ENCODE assay signal across 1 cellular context in genomic region chr16:88543230-88543813, GRCh38.
TF ChIP-seq lines count a peak whose summit lies in the region.

No MANE protein-coding gene starts in this region.

TF ChIP-seq in K562, 482 proteins besides CTCF, POLR2A, EP300 and RAD21 (continued from another document and continues in another):
- TF ChIP-seq, protein P1, sequence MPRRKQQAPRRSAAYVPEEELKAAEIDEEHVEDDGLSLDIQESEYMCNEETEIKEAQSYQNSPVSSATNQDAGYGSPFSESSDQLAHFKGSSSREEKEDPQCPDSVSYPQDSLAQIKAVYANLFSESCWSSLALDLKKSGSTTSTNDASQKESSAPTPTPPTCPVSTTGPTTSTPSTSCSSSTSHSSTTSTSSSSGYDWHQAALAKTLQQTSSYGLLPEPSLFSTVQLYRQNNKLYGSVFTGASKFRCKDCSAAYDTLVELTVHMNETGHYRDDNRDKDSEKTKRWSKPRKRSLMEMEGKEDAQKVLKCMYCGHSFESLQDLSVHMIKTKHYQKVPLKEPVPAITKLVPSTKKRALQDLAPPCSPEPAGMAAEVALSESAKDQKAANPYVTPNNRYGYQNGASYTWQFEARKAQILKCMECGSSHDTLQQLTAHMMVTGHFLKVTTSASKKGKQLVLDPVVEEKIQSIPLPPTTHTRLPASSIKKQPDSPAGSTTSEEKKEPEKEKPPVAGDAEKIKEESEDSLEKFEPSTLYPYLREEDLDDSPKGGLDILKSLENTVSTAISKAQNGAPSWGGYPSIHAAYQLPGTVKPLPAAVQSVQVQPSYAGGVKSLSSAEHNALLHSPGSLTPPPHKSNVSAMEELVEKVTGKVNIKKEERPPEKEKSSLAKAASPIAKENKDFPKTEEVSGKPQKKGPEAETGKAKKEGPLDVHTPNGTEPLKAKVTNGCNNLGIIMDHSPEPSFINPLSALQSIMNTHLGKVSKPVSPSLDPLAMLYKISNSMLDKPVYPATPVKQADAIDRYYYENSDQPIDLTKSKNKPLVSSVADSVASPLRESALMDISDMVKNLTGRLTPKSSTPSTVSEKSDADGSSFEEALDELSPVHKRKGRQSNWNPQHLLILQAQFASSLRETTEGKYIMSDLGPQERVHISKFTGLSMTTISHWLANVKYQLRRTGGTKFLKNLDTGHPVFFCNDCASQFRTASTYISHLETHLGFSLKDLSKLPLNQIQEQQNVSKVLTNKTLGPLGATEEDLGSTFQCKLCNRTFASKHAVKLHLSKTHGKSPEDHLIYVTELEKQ (CRISPR knock-in tag; IDR thresholded peaks at IDR 0.05): no peak
- no peak for TF ChIP-seq NCOA2 (IDR thresholded peaks at IDR 0.05; ENCODE audit: partially characterized antibody in 2 of 2)
- no peak for TF ChIP-seq ZBTB1 (CRISPR knock-in tag; IDR thresholded peaks at IDR 0.05; ENCODE audit: borderline replicate concordance, low read depth)
- no peak for TF ChIP-seq TEAD2 (tag; IDR thresholded peaks at IDR 0.05)
- TF ChIP-seq NBN (IDR thresholded peaks at IDR 0.05; ENCODE audit: low read depth): 0 out of 2 replicates have a peak, but pooled peaks have one; percentile 57
- no peak for TF ChIP-seq TEAD4 (IDR thresholded peaks at IDR 0.05; ENCODE audit: low read length)
- no peak for TF ChIP-seq TEAD4 (CRISPR knock-in tag; IDR thresholded peaks at IDR 0.05; ENCODE audit: borderline replicate concordance)
- TF ChIP-seq, protein P2, sequence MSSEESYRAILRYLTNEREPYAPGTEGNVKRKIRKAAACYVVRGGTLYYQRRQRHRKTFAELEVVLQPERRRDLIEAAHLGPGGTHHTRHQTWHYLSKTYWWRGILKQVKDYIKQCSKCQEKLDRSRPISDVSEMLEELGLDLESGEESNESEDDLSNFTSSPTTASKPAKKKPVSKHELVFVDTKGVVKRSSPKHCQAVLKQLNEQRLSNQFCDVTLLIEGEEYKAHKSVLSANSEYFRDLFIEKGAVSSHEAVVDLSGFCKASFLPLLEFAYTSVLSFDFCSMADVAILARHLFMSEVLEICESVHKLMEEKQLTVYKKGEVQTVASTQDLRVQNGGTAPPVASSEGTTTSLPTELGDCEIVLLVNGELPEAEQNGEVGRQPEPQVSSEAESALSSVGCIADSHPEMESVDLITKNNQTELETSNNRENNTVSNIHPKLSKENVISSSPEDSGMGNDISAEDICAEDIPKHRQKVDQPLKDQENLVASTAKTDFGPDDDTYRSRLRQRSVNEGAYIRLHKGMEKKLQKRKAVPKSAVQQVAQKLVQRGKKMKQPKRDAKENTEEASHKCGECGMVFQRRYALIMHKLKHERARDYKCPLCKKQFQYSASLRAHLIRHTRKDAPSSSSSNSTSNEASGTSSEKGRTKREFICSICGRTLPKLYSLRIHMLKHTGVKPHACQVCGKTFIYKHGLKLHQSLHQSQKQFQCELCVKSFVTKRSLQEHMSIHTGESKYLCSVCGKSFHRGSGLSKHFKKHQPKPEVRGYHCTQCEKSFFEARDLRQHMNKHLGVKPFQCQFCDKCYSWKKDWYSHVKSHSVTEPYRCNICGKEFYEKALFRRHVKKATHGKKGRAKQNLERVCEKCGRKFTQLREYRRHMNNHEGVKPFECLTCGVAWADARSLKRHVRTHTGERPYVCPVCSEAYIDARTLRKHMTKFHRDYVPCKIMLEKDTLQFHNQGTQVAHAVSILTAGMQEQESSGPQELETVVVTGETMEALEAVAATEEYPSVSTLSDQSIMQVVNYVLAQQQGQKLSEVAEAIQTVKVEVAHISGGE (CRISPR knock-in tag; IDR thresholded peaks at IDR 0.05): no peak
- no peak for TF ChIP-seq TCF7L2 (IDR thresholded peaks at IDR 0.05; ENCODE audit: low read depth, low read length)
- no peak for TF ChIP-seq ZNF239 (CRISPR knock-in tag; IDR thresholded peaks at IDR 0.05)
- TF ChIP-seq MAFF (IDR thresholded peaks at IDR 0.05; ENCODE audit: low read length): no peak
- no peak for TF ChIP-seq ZNF507 (tag; conservative IDR thresholded peaks at IDR 0.05)
- no peak for TF ChIP-seq COPS2 (conservative IDR thresholded peaks at IDR 0.05)
- TF ChIP-seq GABPA (tag; conservative IDR thresholded peaks at IDR 0.05; ENCODE audit: low read depth): no peak
- no peak for TF ChIP-seq MBD2 (IDR thresholded peaks at IDR 0.05; ENCODE audit: borderline replicate concordance, low read depth)
- 0 out of 4 replicates have a peak, but pooled peaks of 1 of the 2 experiments have one; percentile 40 for TF ChIP-seq FOXK2 (conservative IDR thresholded peaks at IDR 0.05 in 1 of 2, IDR thresholded peaks at IDR 0.05 in 1 of 2; ENCODE audit: low read depth in 2 of 2)
- TF ChIP-seq RBM15 (IDR thresholded peaks at IDR 0.05; ENCODE audit: insufficient read depth, low read length): no peak
- no peak for TF ChIP-seq ZNF277 (CRISPR knock-in tag; IDR thresholded peaks at IDR 0.05; ENCODE audit: borderline replicate concordance)
- TF ChIP-seq ZFPM2 (CRISPR knock-in tag; IDR thresholded peaks at IDR 0.05): no peak
- TF ChIP-seq HDAC8 (tag; IDR thresholded peaks at IDR 0.05): no peak
- TF ChIP-seq L3MBTL2 (IDR thresholded peaks at IDR 0.05): no peak
- TF ChIP-seq ZNF12 (CRISPR knock-in tag; IDR thresholded peaks at IDR 0.05): no peak
- TF ChIP-seq, protein P3, sequence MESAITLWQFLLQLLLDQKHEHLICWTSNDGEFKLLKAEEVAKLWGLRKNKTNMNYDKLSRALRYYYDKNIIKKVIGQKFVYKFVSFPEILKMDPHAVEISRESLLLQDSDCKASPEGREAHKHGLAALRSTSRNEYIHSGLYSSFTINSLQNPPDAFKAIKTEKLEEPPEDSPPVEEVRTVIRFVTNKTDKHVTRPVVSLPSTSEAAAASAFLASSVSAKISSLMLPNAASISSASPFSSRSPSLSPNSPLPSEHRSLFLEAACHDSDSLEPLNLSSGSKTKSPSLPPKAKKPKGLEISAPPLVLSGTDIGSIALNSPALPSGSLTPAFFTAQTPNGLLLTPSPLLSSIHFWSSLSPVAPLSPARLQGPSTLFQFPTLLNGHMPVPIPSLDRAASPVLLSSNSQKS (CRISPR knock-in tag; IDR thresholded peaks at IDR 0.05): no peak
- no peak for TF ChIP-seq SIX5 (IDR thresholded peaks at IDR 0.05; ENCODE audit: borderline replicate concordance in 1 of 2, insufficient read depth in 1 of 2, low read depth in 1 of 2, low read length in 2 of 2)
- TF ChIP-seq CCNT2 (IDR thresholded peaks at IDR 0.05; ENCODE audit: borderline replicate concordance, extremely low read depth, insufficient read length, low read depth, low read length): no peak
- no peak for TF ChIP-seq ZNF282 (CRISPR knock-in tag; IDR thresholded peaks at IDR 0.05)
- TF ChIP-seq ZNF77 (CRISPR knock-in tag; IDR thresholded peaks at IDR 0.05): no peak
- TF ChIP-seq KAT2B (IDR thresholded peaks at IDR 0.05; ENCODE audit: low read depth, low read length): no peak
- TF ChIP-seq PRMT5 (CRISPR knock-in tag; IDR thresholded peaks at IDR 0.05): no peak
- peak; percentile 66 to 92; a peak in 3 of 4 replicates for TF ChIP-seq TRIM24 (IDR thresholded peaks at IDR 0.05)
- no peak for TF ChIP-seq RFX1 (IDR thresholded peaks at IDR 0.05)
- TF ChIP-seq TAF1 (IDR thresholded peaks at IDR 0.05; ENCODE audit: control insufficient read depth, extremely low read depth, insufficient read depth, low read length, severe bottlenecking): no peak
- no peak for TF ChIP-seq ZC3H4 (CRISPR knock-in tag; IDR thresholded peaks at IDR 0.05; ENCODE audit: borderline replicate concordance)
- TF ChIP-seq, protein P4, sequence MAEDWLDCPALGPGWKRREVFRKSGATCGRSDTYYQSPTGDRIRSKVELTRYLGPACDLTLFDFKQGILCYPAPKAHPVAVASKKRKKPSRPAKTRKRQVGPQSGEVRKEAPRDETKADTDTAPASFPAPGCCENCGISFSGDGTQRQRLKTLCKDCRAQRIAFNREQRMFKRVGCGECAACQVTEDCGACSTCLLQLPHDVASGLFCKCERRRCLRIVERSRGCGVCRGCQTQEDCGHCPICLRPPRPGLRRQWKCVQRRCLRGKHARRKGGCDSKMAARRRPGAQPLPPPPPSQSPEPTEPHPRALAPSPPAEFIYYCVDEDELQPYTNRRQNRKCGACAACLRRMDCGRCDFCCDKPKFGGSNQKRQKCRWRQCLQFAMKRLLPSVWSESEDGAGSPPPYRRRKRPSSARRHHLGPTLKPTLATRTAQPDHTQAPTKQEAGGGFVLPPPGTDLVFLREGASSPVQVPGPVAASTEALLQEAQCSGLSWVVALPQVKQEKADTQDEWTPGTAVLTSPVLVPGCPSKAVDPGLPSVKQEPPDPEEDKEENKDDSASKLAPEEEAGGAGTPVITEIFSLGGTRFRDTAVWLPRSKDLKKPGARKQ (CRISPR knock-in tag; IDR thresholded peaks at IDR 0.05): no peak
- no peak for TF ChIP-seq SIRT6 (IDR thresholded peaks at IDR 0.05; ENCODE audit: low read depth, low read length)
- TF ChIP-seq RHOXF2B (CRISPR knock-in tag; conservative IDR thresholded peaks at IDR 0.05): no peak
- TF ChIP-seq SRF (CRISPR knock-in tag; IDR thresholded peaks at IDR 0.05): no peak
- TF ChIP-seq CBX5 (IDR thresholded peaks at IDR 0.05; ENCODE audit: borderline replicate concordance, low read depth): peak; percentile 99
- TF ChIP-seq ATF7 (IDR thresholded peaks at IDR 0.05): peak; percentile 33; the same call in 1 of the 2 replicates
- no peak for TF ChIP-seq NCOA4 (IDR thresholded peaks at IDR 0.05; ENCODE audit: partially characterized antibody)
- no peak for TF ChIP-seq MCM5 (IDR thresholded peaks at IDR 0.05; ENCODE audit: low read depth)
- no peak for TF ChIP-seq TFAM (CRISPR knock-in tag; conservative IDR thresholded peaks at IDR 0.05)
- no peak for TF ChIP-seq NFXL1 (CRISPR knock-in tag; IDR thresholded peaks at IDR 0.05)
- TF ChIP-seq ZNF644 (tag; IDR thresholded peaks at IDR 0.05; ENCODE audit: low read depth): no peak
- no peak for TF ChIP-seq FIP1L1 (IDR thresholded peaks at IDR 0.05; ENCODE audit: low read depth, low read length, poor library complexity, severe bottlenecking)
- no peak for TF ChIP-seq ZNF551 (CRISPR knock-in tag; IDR thresholded peaks at IDR 0.05)
- no peak for TF ChIP-seq SREBF2 (CRISPR knock-in tag; IDR thresholded peaks at IDR 0.05)
- TF ChIP-seq MIER1 (IDR thresholded peaks at IDR 0.05; ENCODE audit: low read depth): peak; percentile 78; the same call in 1 of the 2 replicates
- no peak for TF ChIP-seq ESRRB (CRISPR knock-in tag; IDR thresholded peaks at IDR 0.05; ENCODE audit: borderline replicate concordance)
- TF ChIP-seq, protein P5, sequence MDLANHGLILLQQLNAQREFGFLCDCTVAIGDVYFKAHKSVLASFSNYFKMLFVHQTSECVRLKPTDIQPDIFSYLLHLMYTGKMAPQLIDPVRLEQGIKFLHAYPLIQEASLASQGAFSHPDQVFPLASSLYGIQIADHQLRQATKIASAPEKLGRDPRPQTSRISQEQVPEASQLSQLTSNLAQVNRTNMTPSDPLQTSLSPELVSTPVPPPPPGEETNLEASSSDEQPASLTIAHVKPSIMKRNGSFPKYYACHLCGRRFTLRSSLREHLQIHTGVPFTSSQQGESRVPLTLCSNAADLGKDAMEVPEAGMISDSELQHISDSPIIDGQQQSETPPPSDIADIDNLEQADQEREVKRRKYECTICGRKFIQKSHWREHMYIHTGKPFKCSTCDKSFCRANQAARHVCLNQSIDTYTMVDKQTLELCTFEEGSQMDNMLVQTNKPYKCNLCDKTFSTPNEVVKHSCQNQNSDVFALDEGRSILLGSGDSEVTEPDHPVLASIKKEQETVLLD (IDR thresholded peaks at IDR 0.05): no peak
- TF ChIP-seq KLF13 (tag; IDR thresholded peaks at IDR 0.05; ENCODE audit: borderline replicate concordance, low read depth): no peak
- TF ChIP-seq SRSF3 (IDR thresholded peaks at IDR 0.05; ENCODE audit: insufficient read depth, low read length): no peak
- no peak for TF ChIP-seq ZNF274 (IDR thresholded peaks at IDR 0.05; ENCODE audit: borderline replicate concordance, low read depth, low read length)
- no peak for TF ChIP-seq ID3 (CRISPR knock-in tag; IDR thresholded peaks at IDR 0.05)
- no peak for TF ChIP-seq ID3 (tag; IDR thresholded peaks at IDR 0.05)
- TF ChIP-seq GATAD2A (IDR thresholded peaks at IDR 0.05): no peak
- TF ChIP-seq ZNF224 (CRISPR knock-in tag; IDR thresholded peaks at IDR 0.05): no peak
- TF ChIP-seq CEBPG (CRISPR knock-in tag; IDR thresholded peaks at IDR 0.05): no peak
- no peak for TF ChIP-seq CEBPG (tag; conservative IDR thresholded peaks at IDR 0.05 in 1 of 2, IDR thresholded peaks at IDR 0.05 in 1 of 2)
- TF ChIP-seq, protein P6, sequence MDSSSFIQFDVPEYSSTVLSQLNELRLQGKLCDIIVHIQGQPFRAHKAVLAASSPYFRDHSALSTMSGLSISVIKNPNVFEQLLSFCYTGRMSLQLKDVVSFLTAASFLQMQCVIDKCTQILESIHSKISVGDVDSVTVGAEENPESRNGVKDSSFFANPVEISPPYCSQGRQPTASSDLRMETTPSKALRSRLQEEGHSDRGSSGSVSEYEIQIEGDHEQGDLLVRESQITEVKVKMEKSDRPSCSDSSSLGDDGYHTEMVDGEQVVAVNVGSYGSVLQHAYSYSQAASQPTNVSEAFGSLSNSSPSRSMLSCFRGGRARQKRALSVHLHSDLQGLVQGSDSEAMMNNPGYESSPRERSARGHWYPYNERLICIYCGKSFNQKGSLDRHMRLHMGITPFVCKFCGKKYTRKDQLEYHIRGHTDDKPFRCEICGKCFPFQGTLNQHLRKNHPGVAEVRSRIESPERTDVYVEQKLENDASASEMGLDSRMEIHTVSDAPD (CRISPR knock-in tag; IDR thresholded peaks at IDR 0.05): no peak
- TF ChIP-seq THAP12 (CRISPR knock-in tag; IDR thresholded peaks at IDR 0.05): no peak
